8 cellular contexts compared by ENCODE assay signal in the genomic region with DNA sequence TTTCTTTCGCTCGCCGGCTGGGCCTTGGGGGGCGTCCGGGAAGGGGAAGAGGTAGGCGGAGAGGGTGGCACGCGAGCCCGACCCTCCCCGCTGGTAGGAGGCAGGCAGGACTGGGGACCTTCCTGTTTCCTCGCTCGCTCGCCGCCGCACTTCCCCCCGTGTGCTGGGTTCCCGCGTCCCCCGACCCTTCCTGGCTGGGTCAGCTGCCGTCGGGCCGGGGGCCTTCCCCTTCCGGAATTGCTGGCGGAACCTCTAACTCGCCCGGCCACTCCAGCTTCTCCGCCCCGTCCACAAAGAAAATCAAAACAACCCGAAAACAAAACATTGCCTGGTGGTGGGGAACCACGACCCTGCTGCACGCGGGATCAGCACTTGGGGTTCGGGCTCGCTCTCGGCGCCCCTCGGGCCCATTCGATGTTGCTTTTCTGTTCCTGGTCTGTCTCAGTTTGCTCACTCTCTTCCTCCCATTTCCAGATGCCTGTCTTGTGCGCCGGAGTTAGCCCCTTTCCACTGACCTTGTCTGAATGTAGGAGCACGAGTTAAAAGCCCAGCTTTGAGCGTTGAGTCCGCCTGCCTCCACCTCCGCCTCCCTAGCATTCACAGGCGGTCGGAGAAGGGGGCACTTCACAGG. TPM values are rescaled to one million over a fixed set of nuclear protein-coding genes. Genes with fewer than 3 reads are reported as not detected.
DNase-seq lines count a peak whose midpoint lies in the region; ATAC-seq and TF ChIP-seq lines count a peak whose summit lies in the region.

No MANE protein-coding gene starts in this region.

- peak overlapping the region; percentile 92 for H3K4me2 ChIP-seq in GM23338

- peaks cover 31% of the 10 kb centered on the region for H3K4me1 Mint-ChIP-seq in GM23338

- H2AFZ ChIP-seq in GM23338: no peak overlapping the region

- peaks cover 13% of the 10 kb centered on the region; the same call in 2 of the 3 replicates for H3K36me3 Mint-ChIP-seq in GM23338 (ENCODE audit: low read depth)

- H3K4me3 Mint-ChIP-seq in GM23338: peak overlapping the region; percentile 91

- peaks cover 58% of the 10 kb centered on the region for H3K79me2 ChIP-seq in GM23338 (replicated peaks; ENCODE audit: insufficient read depth)

- H3K27ac Mint-ChIP-seq in GM23338: peak overlapping the region; percentile 99

- H3K9me3 ChIP-seq in muscle layer of duodenum (ENCODE audit: control insufficient read depth in 1 of 2, low read length in 2 of 2): no peaks in the 10 kb centered on the region

- H3K27me3 Mint-ChIP-seq in GM23338 (ENCODE audit: insufficient read depth, low read depth, poor library complexity): peaks cover 11% of the 10 kb centered on the region

- no peak for TF ChIP-seq CTCF in GM23338 (conservative IDR thresholded peaks at IDR 0.05; ENCODE audit: low read depth in 2 of 2)

- H3K27ac ChIP-seq in GM23338 (ENCODE audit: low read depth) (peak overlapping the region; percentile 97), muscle layer of duodenum (ENCODE audit: low read length) (peak overlapping the region; percentile 84)

- no peaks in the 10 kb centered on the region for H3K9me2 ChIP-seq in GM23338 (ENCODE audit: insufficient read depth)

- no peaks in the 10 kb centered on the region; the same call in 2 of the 3 replicates for H3K9me3 Mint-ChIP-seq in GM23338

- H4K20me1 ChIP-seq in GM23338 (replicated peaks; ENCODE audit: insufficient read depth): peaks cover 45% of the 10 kb centered on the region

- no peaks in the 10 kb centered on the region; the same call in 1 of the 2 replicates for H3F3A ChIP-seq in GM23338 (replicated peaks; ENCODE audit: low read depth)

- H3K4me3 ChIP-seq in GM23338 (peak overlapping the region; percentile 93), muscle layer of duodenum (ENCODE audit: low read depth in 1 of 2, low read length in 2 of 2) (peak overlapping the region; percentile 80 to 95)

- peaks cover 28% of the 10 kb centered on the region for H3K4me1 ChIP-seq in GM23338 (ENCODE audit: insufficient read depth)
- H3K4me1 ChIP-seq in muscle layer of duodenum (ENCODE audit: control insufficient read depth in 1 of 2, insufficient read depth in 2 of 2, low read length in 2 of 2): peaks cover 25 to 34% of the 10 kb centered on the region in 2 donors

- H3K27me3 ChIP-seq in GM23338 (ENCODE audit: insufficient read depth) (no peaks in the 10 kb centered on the region), muscle layer of duodenum (ENCODE audit: low read depth, low read length) (no peaks in the 10 kb centered on the region)

- no peaks in the 10 kb centered on the region for H3K36me3 ChIP-seq in GM23338 (ENCODE audit: insufficient read depth)
- no peaks in the 10 kb centered on the region for H3K36me3 ChIP-seq in muscle layer of duodenum (ENCODE audit: control insufficient read depth in 1 of 2, insufficient read depth in 2 of 2, low read length in 2 of 2)

- peak; percentile 54 for DNase-seq in SIG-M5 treated with dmso at 0.1 percent for 504 hours (lab: John Stamatoyannopoulos, UW; ENCODE audit: unreplicated experiment)
- no peak for DNase-seq in SIG-M5 (lab: John Stamatoyannopoulos, UW)
- DNase-seq in GM23338 (ENCODE audit: low spot score): peak; percentile 79
- DNase-seq in Kasumi-1 (lab: John Stamatoyannopoulos, UW): peak; percentile 44 to 50
- peak; percentile 33 for DNase-seq in fibroblast of gingiva (ENCODE audit: low read depth)
- peak; percentile 56 for DNase-seq in superior temporal gyrus (ENCODE audit: extremely low spot score)

- ATAC-seq in GM23338: peak; percentile 54
- peak; percentile 30 for ATAC-seq in activated CD4-positive, CD25-positive, alpha-beta regulatory T cell treated with anti-CD3 and anti-CD28 coated beads, Interleukin-2, amount 50 U/mL, for 24 hours

TF ChIP-seq in GM23338, 12 proteins besides CTCF, POLR2A, EP300 and RAD21:
- TF ChIP-seq CREB1 (CRISPR knock-in tag; IDR thresholded peaks at IDR 0.05; ENCODE audit: low read depth) (no peak), ZNF114 (CRISPR knock-in tag; IDR thresholded peaks at IDR 0.05) (no peak), NANOG (IDR thresholded peaks at IDR 0.05; ENCODE audit: borderline replicate concordance) (no peak), ZNF331 (CRISPR knock-in tag; IDR thresholded peaks at IDR 0.05; ENCODE audit: low read depth) (no peak)
- TF ChIP-seq, protein P1, sequence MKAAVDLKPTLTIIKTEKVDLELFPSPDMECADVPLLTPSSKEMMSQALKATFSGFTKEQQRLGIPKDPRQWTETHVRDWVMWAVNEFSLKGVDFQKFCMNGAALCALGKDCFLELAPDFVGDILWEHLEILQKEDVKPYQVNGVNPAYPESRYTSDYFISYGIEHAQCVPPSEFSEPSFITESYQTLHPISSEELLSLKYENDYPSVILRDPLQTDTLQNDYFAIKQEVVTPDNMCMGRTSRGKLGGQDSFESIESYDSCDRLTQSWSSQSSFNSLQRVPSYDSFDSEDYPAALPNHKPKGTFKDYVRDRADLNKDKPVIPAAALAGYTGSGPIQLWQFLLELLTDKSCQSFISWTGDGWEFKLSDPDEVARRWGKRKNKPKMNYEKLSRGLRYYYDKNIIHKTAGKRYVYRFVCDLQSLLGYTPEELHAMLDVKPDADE (IDR thresholded peaks at IDR 0.05): no peak
- TF ChIP-seq, protein P2, sequence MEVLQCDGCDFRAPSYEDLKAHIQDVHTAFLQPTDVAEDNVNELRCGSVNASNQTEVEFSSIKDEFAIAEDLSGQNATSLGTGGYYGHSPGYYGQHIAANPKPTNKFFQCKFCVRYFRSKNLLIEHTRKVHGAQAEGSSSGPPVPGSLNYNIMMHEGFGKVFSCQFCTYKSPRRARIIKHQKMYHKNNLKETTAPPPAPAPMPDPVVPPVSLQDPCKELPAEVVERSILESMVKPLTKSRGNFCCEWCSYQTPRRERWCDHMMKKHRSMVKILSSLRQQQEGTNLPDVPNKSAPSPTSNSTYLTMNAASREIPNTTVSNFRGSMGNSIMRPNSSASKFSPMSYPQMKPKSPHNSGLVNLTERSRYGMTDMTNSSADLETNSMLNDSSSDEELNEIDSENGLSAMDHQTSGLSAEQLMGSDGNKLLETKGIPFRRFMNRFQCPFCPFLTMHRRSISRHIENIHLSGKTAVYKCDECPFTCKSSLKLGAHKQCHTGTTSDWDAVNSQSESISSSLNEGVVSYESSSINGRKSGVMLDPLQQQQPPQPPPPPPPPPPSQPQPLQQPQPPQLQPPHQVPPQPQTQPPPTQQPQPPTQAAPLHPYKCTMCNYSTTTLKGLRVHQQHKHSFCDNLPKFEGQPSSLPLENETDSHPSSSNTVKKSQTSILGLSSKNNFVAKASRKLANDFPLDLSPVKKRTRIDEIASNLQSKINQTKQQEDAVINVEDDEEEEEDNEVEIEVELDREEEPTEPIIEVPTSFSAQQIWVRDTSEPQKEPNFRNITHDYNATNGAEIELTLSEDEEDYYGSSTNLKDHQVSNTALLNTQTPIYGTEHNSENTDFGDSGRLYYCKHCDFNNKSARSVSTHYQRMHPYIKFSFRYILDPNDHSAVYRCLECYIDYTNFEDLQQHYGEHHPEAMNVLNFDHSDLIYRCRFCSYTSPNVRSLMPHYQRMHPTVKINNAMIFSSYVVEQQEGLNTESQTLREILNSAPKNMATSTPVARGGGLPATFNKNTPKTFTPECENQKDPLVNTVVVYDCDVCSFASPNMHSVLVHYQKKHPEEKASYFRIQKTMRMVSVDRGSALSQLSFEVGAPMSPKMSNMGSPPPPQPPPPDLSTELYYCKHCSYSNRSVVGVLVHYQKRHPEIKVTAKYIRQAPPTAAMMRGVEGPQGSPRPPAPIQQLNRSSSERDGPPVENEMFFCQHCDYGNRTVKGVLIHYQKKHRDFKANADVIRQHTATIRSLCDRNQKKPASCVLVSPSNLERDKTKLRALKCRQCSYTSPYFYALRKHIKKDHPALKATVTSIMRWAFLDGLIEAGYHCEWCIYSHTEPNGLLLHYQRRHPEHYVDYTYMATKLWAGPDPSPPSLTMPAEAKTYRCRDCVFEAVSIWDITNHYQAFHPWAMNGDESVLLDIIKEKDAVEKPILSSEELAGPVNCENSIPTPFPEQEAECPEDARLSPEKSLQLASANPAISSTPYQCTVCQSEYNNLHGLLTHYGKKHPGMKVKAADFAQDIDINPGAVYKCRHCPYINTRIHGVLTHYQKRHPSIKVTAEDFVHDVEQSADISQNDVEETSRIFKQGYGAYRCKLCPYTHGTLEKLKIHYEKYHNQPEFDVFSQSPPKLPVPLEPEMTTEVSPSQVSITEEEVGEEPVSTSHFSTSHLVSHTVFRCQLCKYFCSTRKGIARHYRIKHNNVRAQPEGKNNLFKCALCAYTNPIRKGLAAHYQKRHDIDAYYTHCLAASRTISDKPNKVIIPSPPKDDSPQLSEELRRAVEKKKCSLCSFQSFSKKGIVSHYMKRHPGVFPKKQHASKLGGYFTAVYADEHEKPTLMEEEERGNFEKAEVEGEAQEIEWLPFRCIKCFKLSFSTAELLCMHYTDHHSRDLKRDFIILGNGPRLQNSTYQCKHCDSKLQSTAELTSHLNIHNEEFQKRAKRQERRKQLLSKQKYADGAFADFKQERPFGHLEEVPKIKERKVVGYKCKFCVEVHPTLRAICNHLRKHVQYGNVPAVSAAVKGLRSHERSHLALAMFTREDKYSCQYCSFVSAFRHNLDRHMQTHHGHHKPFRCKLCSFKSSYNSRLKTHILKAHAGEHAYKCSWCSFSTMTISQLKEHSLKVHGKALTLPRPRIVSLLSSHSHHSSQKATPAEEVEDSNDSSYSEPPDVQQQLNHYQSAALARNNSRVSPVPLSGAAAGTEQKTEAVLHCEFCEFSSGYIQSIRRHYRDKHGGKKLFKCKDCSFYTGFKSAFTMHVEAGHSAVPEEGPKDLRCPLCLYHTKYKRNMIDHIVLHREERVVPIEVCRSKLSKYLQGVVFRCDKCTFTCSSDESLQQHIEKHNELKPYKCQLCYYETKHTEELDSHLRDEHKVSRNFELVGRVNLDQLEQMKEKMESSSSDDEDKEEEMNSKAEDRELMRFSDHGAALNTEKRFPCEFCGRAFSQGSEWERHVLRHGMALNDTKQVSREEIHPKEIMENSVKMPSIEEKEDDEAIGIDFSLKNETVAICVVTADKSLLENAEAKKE (CRISPR knock-in tag; IDR thresholded peaks at IDR 0.05): no peak

RNA-seq across cellular contexts. Expression of a gene that starts 0.6 kb away (rescaled TPM):
- 211 and 237 TPM in 2 replicates for total RNA-seq in GM23338 (2014; rRNA removed; shearing (Covaris generic))
- polyA plus RNA-seq in GM23338 (2016; fragmentation: Nextera tagmentation; extraction: Ambion mirVana): 188 and 198 TPM in 2 replicates
